Comparison of ENCODE assay signal across 11 cellular contexts in genomic region chr7:66352071-66352470, GRCh38.
A peak's percentile ranks its signal among the peaks of the same experiment; 100 is the strongest.
DNase-seq lines count a peak whose midpoint lies in the region; ATAC-seq and TF ChIP-seq lines count a peak whose summit lies in the region.
"Had no signal": no experiment of that assay in that cellular context is flagged by ENCODE, and none has a peak within 500 bp of the region (broad histone marks: within the 10 kb centered on the region; RNA-seq: fewer than 3 reads in every experiment).

No MANE protein-coding gene starts in this region.

- no peaks in the 10 kb centered on the region for H3K9me3 ChIP-seq in right cardiac atrium (ENCODE audit: control insufficient read depth, low read length)
- H3K9me3 ChIP-seq in breast epithelium: no peaks in the 10 kb centered on the region

- H3K4me3 ChIP-seq in right cardiac atrium (ENCODE audit: low read length) (no peak overlapping the region), breast epithelium (peak overlapping the region in 1 of 3 donors; percentile 16)
- H3K4me3 ChIP-seq: cardiac muscle cell had no signal

- TF ChIP-seq CTCF in breast epithelium (IDR thresholded peaks at IDR 0.05): no peak

- 26% methylated on average over 4 of the region's 4 CpGs for WGBS in right cardiac atrium

- peaks cover 4% of the 10 kb centered on the region for H3K4me1 ChIP-seq in right cardiac atrium (ENCODE audit: control insufficient read depth, insufficient read depth, low read length)
- no peaks in the 10 kb centered on the region for H3K4me1 ChIP-seq in breast epithelium

- H3K27ac ChIP-seq in right cardiac atrium (ENCODE audit: low read length) (no peak overlapping the region), breast epithelium (peak overlapping the region; percentile 18 to 45)
- H3K27ac ChIP-seq: cardiac muscle cell had no signal

- H3K27me3 ChIP-seq in right cardiac atrium (ENCODE audit: control insufficient read depth, insufficient read depth): no peaks in the 10 kb centered on the region
- H3K27me3 ChIP-seq in breast epithelium: no peaks in the 10 kb centered on the region
- H3K27me3 ChIP-seq: cardiac muscle cell had no signal

- H3K36me3 ChIP-seq in breast epithelium: no peaks in the 10 kb centered on the region
- H3K36me3 ChIP-seq: cardiac muscle cell had no signal

- intact Hi-C loops in right cardiac atrium (cut with DNase I) (no loop called here), left ventricle myocardium superior (cut with micrococcal nuclease) (no loop called here), breast epithelium (cut with DNase I; ENCODE audit: low total_unique reads) (no loop called here)

- ATAC-seq in right cardiac atrium (peak; percentile 38 to 56), left ventricle myocardium superior (no peak), HG02973 (IDR thresholded peaks at IDR 0.05; ENCODE audit: unreplicated experiment) (no peak), HG02884 (IDR thresholded peaks at IDR 0.05; ENCODE audit: unreplicated experiment) (no peak), GM21528 (IDR thresholded peaks at IDR 0.05; ENCODE audit: low FRiP score, unreplicated experiment) (no peak), GM19023 (IDR thresholded peaks at IDR 0.05; ENCODE audit: unreplicated experiment) (no peak)

- no peak for DNase-seq in right cardiac atrium
- no peak for DNase-seq in left ventricle myocardium superior
- no peak for DNase-seq in breast epithelium (ENCODE audit: low spot score in 2 of 2)
- DNase-seq in kidney glomerular epithelial cell (lab: John Stamatoyannopoulos, UW): peak; percentile 33
- DNase-seq: activated CD4-positive, alpha-beta memory T cell treated with anti-CD3 and anti-CD28 coated beads, Interleukin-2, amount 10 ng/mL, durations not matched to agents 7 days and 5 days; left cardiac atrium had no signal

- TF ChIP-seq POLR2A in breast epithelium (IDR thresholded peaks at IDR 0.05): no peak

Comparison
In these comparisons a context has a peak if more than half of its experiments do, and no peak if none do; other contexts are left out.
1. ATAC-seq: peak in right cardiac atrium (2 of 2); none in left ventricle myocardium superior (single experiment), HG02973 (single experiment), HG02884 (single experiment), GM21528 (single experiment) and GM19023 (single experiment).